1 cellular context compared by ENCODE assay signal in genomic region chr5:34598177-34598794, GRCh38.
A peak's percentile ranks its signal among the peaks of the same experiment; 100 is the strongest.
TF ChIP-seq lines count a peak whose summit lies in the region.

No MANE protein-coding gene starts in this region.

TF ChIP-seq in K562, 482 proteins besides CTCF, POLR2A, EP300 and RAD21 (continued from another document and continues in another):
- no peak for TF ChIP-seq THAP7 (CRISPR knock-in tag; IDR thresholded peaks at IDR 0.05)
- no peak for TF ChIP-seq LEF1 (IDR thresholded peaks at IDR 0.05)
- no peak for TF ChIP-seq PML (IDR thresholded peaks at IDR 0.05; ENCODE audit: low read length)
- TF ChIP-seq PCBP1 (IDR thresholded peaks at IDR 0.05; ENCODE audit: low read depth, low read length, poor library complexity, severe bottlenecking) = no peak
- no peak for TF ChIP-seq ZNF707 (CRISPR knock-in tag; conservative IDR thresholded peaks at IDR 0.05)
- no peak for TF ChIP-seq NELFE (IDR thresholded peaks at IDR 0.05; ENCODE audit: insufficient read depth, insufficient read length)
- TF ChIP-seq ARID4B (CRISPR knock-in tag; IDR thresholded peaks at IDR 0.05) = no peak
- TF ChIP-seq TCF3 (CRISPR knock-in tag; IDR thresholded peaks at IDR 0.05) = no peak
- TF ChIP-seq ZNF324 (CRISPR knock-in tag; IDR thresholded peaks at IDR 0.05) = no peak
- TF ChIP-seq MAFF (IDR thresholded peaks at IDR 0.05; ENCODE audit: low read length) = no peak
- no peak for TF ChIP-seq HNRNPK (IDR thresholded peaks at IDR 0.05; ENCODE audit: low read depth, low read length, poor library complexity, severe bottlenecking)
- no peak for TF ChIP-seq FOXK1 (CRISPR knock-in tag; IDR thresholded peaks at IDR 0.05; ENCODE audit: borderline replicate concordance)
- TF ChIP-seq ZNF384 (IDR thresholded peaks at IDR 0.05; ENCODE audit: low read depth, low read length) = 0 out of 2 replicates have a peak, but pooled peaks have one; percentile 48
- TF ChIP-seq ERF (CRISPR knock-in tag; IDR thresholded peaks at IDR 0.05) = no peak
- no peak for TF ChIP-seq RBM22 (IDR thresholded peaks at IDR 0.05; ENCODE audit: low read depth, low read length, poor library complexity, severe bottlenecking)
- TF ChIP-seq TFAM (CRISPR knock-in tag; conservative IDR thresholded peaks at IDR 0.05) = no peak
- TF ChIP-seq KDM1A (IDR thresholded peaks at IDR 0.05) = peak; percentile 59 to 69
- no peak for TF ChIP-seq MTF1 (CRISPR knock-in tag; IDR thresholded peaks at IDR 0.05; ENCODE audit: borderline replicate concordance)
- TF ChIP-seq ZNF121 (CRISPR knock-in tag; conservative IDR thresholded peaks at IDR 0.05) = no peak
- TF ChIP-seq CBX1 (IDR thresholded peaks at IDR 0.05; ENCODE audit: low read depth) = no peak
- peak; percentile 63; the same call in 1 of the 2 replicates for TF ChIP-seq FOSL1 (tag; conservative IDR thresholded peaks at IDR 0.05)
- TF ChIP-seq CEBPB (tag; IDR thresholded peaks at IDR 0.05) = 0 out of 2 replicates have a peak, but pooled peaks have one; percentile 19
- TF ChIP-seq ZKSCAN3 (CRISPR knock-in tag; IDR thresholded peaks at IDR 0.05) = no peak
- no peak for TF ChIP-seq SMC3 (conservative IDR thresholded peaks at IDR 0.05; ENCODE audit: insufficient read depth, low read depth, low read length)
- no peak for TF ChIP-seq NR2C2 (CRISPR knock-in tag; IDR thresholded peaks at IDR 0.05)
- TF ChIP-seq NR2C2 (tag; IDR thresholded peaks at IDR 0.05) = peak; percentile 29; the same call in 1 of the 2 replicates
- TF ChIP-seq HLTF (IDR thresholded peaks at IDR 0.05) = no peak
- TF ChIP-seq, protein P1, sequence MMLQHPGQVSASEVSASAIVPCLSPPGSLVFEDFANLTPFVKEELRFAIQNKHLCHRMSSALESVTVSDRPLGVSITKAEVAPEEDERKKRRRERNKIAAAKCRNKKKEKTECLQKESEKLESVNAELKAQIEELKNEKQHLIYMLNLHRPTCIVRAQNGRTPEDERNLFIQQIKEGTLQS (IDR thresholded peaks at IDR 0.05) = peak; percentile 52; the same call in 1 of the 2 replicates
- TF ChIP-seq, protein P1 (CRISPR knock-in tag; conservative IDR thresholded peaks at IDR 0.05) = no peak
- TF ChIP-seq FOXA1 (IDR thresholded peaks at IDR 0.05; ENCODE audit: borderline replicate concordance) = no peak
- TF ChIP-seq TEAD4 (IDR thresholded peaks at IDR 0.05; ENCODE audit: low read length) = no peak
- TF ChIP-seq TEAD4 (CRISPR knock-in tag; IDR thresholded peaks at IDR 0.05; ENCODE audit: borderline replicate concordance) = no peak
- TF ChIP-seq ZBTB40 (IDR thresholded peaks at IDR 0.05) = no peak
- TF ChIP-seq ZBTB40 (CRISPR knock-in tag; IDR thresholded peaks at IDR 0.05) = no peak
- TF ChIP-seq ELF4 (CRISPR knock-in tag; IDR thresholded peaks at IDR 0.05) = no peak
- TF ChIP-seq MYNN (IDR thresholded peaks at IDR 0.05) = no peak
- TF ChIP-seq MYNN (CRISPR knock-in tag; IDR thresholded peaks at IDR 0.05) = no peak
- TF ChIP-seq ZFP91 (CRISPR knock-in tag; IDR thresholded peaks at IDR 0.05) = no peak
- TF ChIP-seq ZKSCAN1 (IDR thresholded peaks at IDR 0.05; ENCODE audit: low read depth, low read length) = 0 out of 2 replicates have a peak, but pooled peaks have one; percentile 41
- TF ChIP-seq NCOA6 (IDR thresholded peaks at IDR 0.05) = no peak
- TF ChIP-seq BRD9 (IDR thresholded peaks at IDR 0.05; ENCODE audit: low read depth, partially characterized antibody) = no peak
- TF ChIP-seq NUFIP1 (IDR thresholded peaks at IDR 0.05; ENCODE audit: partially characterized antibody) = no peak
